Comparison of ENCODE assay signal across 28 cellular contexts in the genomic region with DNA sequence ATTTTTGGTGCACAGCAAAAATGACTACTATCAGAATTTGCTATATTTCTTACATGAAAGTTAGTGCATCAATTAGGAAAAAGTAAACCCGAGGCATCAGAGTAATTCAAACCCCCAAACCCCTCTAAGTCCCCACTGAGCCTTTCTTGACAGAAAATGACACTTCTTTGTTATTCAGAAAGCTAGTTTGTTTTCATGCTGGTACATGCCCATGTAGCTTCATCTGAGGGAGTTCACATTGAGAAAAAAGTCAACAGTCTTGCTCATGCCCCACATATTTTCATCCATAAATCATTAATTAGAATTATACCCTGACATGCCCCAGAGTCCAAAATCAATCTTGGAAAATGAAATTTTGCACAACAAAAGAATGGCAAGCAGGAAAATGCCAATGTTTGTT. TPM values are rescaled to one million over a fixed set of nuclear protein-coding genes. Genes with fewer than 3 reads are reported as not detected.
DNase-seq lines count a peak whose midpoint lies in the region; ATAC-seq and TF ChIP-seq lines count a peak whose summit lies in the region.
"Had no signal": no experiment of that assay in that cellular context is flagged by ENCODE, and none has a peak within 500 bp of the region (broad histone marks: within the 10 kb centered on the region; RNA-seq: fewer than 3 reads in every experiment).

No MANE protein-coding gene starts in this region.

- intact Hi-C loops in Caco-2 (cut with micrococcal nuclease; ENCODE audit: unreplicated experiment) (no loop called here), thyroid gland (cut with DNase I) (no loop called here)

- DNase-seq in Caco-2 = no peak
- peak; percentile 0 for DNase-seq in H7
- DNase-seq in RWPE2 (ENCODE audit: low spot score) = no peak
- DNase-seq in epithelial cell of prostate (ENCODE audit: low read depth, low spot score) = peak; percentile 77
- DNase-seq in thyroid gland = no peak
- DNase-seq in activated naive CD4-positive, alpha-beta T cell treated with anti-CD3 and anti-CD28 coated beads, Interleukin-2, amount 50 U/mL, for 72 hours (ENCODE audit: low spot score in 2 of 2) = no peak
- DNase-seq: AML-193; CD4-positive, alpha-beta T cell; DMS79; EL; Kasumi-1; NCI-H1092 treated with DMSO at 0.1 percent for 48 hours; NCI-H1436; NCI-H187; NCI-H2081 treated with DMSO at 0.1 percent for 48 hours; NCI-H446; NCI-H524 treated with DMSO at 0.1 percent for 48 hours; NCI-H82; SIG-M5 had no signal

- no peak overlapping the region for H3K4me3 Mint-ChIP-seq in Caco-2 (ENCODE audit: unreplicated experiment)
- H3K4me3 Mint-ChIP-seq: CD4-positive, alpha-beta T cell had no signal

- no peak for TF ChIP-seq POLR2A in thyroid gland (IDR thresholded peaks at IDR 0.05)

- H3K9me3 ChIP-seq in Caco-2 (peaks cover 15% of the 10 kb centered on the region), RWPE2 (ENCODE audit: severe bottlenecking) (no peaks in the 10 kb centered on the region), thyroid gland (no peaks in the 10 kb centered on the region)

- peaks cover 30% of the 10 kb centered on the region for H3K4me1 Mint-ChIP-seq in Caco-2 (ENCODE audit: low read depth, unreplicated experiment)

- H3K9me3 Mint-ChIP-seq in Caco-2 (ENCODE audit: unreplicated experiment) = peaks cover 45% of the 10 kb centered on the region
- peaks cover 6% of the 10 kb centered on the region in 2 donors for H3K9me3 Mint-ChIP-seq in activated naive CD4-positive, alpha-beta T cell treated with anti-CD3 and anti-CD28 coated beads, Interleukin-2, amount 50 U/mL, for 72 hours

- peak overlapping the region; percentile 95 for H3K27ac ChIP-seq in RWPE2 (ENCODE audit: poor library complexity, severe bottlenecking)
- H3K27ac ChIP-seq in epithelial cell of prostate = peak overlapping the region; percentile 94
- H3K27ac ChIP-seq in thyroid gland = no peak overlapping the region
- H3K27ac ChIP-seq: BLaER1 treated with 17β-estradiol and CSF1 and Interleukin-3, amounts not matched to agents 10 nM and 100 nM; SK-N-MC had no signal

- H3K4me1 ChIP-seq in Caco-2 (peaks cover 50% of the 10 kb centered on the region), RWPE2 (ENCODE audit: insufficient read depth, poor library complexity, severe bottlenecking) (peaks cover 40% of the 10 kb centered on the region), thyroid gland (no peaks in the 10 kb centered on the region)
- H3K4me1 ChIP-seq: BLaER1 treated with 17β-estradiol and CSF1 and Interleukin-3, amounts not matched to agents 10 nM and 100 nM had no signal

- H3K27me3 ChIP-seq in Caco-2 (replicated peaks; ENCODE audit: control insufficient read depth, insufficient read depth, low read length) (no peaks in the 10 kb centered on the region), H7 (ENCODE audit: control insufficient read depth, insufficient read depth, low read length) (no peaks in the 10 kb centered on the region), RWPE2 (ENCODE audit: insufficient read depth, poor library complexity, severe bottlenecking) (no peaks in the 10 kb centered on the region), thyroid gland (no peaks in the 10 kb centered on the region)
- H3K27me3 ChIP-seq: BLaER1 treated with 17β-estradiol and CSF1 and Interleukin-3, amounts not matched to agents 10 nM and 100 nM had no signal

- no peaks in the 10 kb centered on the region for H3K27me3 Mint-ChIP-seq in Caco-2 (ENCODE audit: insufficient read depth, unreplicated experiment)
- H3K27me3 Mint-ChIP-seq: CD4-positive, alpha-beta T cell had no signal

- ATAC-seq in RWPE2 (ENCODE audit: low read depth) = peak; percentile 57; the same call in 2 of the 3 replicates
- ATAC-seq in GM21423 (IDR thresholded peaks at IDR 0.05; ENCODE audit: unreplicated experiment) = no peak
- no peak for ATAC-seq in esophagus mucosa
- ATAC-seq in activated naive CD4-positive, alpha-beta T cell treated with anti-CD3 and anti-CD28 coated beads, Interleukin-2, amount 50 U/mL, for 72 hours = no peak
- ATAC-seq: K562, Panc1 had no signal

- no peaks in the 10 kb centered on the region for H3K36me3 ChIP-seq in Caco-2 (ENCODE audit: control insufficient read depth, insufficient read depth, low read length)
- no peaks in the 10 kb centered on the region for H3K36me3 ChIP-seq in H7 (replicated peaks; ENCODE audit: control insufficient read depth, insufficient read depth, low read length)
- H3K36me3 ChIP-seq in RWPE2 (ENCODE audit: low read depth) = no peaks in the 10 kb centered on the region
- H3K36me3 ChIP-seq in thyroid gland = no peaks in the 10 kb centered on the region

- 82 to 87% methylated on average over 1 of the region's 1 CpG for WGBS in thyroid gland, 2 donors

- CTCF ChIA-PET in Caco-2 (lab: Charles Lee) = no interaction called here

- peaks cover 5% of the 10 kb centered on the region for H3K36me3 Mint-ChIP-seq in Caco-2 (ENCODE audit: insufficient read depth, unreplicated experiment)
- no peaks in the 10 kb centered on the region for H3K36me3 Mint-ChIP-seq in activated naive CD4-positive, alpha-beta T cell treated with anti-CD3 and anti-CD28 coated beads, Interleukin-2, amount 50 U/mL, for 72 hours

- H3K4me3 ChIP-seq in Caco-2 (ENCODE audit: low read depth, low read length) (no peak overlapping the region), H7 (ENCODE audit: insufficient read depth, low read depth, low read length) (no peak overlapping the region), RWPE2 (ENCODE audit: severe bottlenecking) (no peak overlapping the region), thyroid gland (replicated peaks in 1 of 3) (no peak overlapping the region)
- H3K4me3 ChIP-seq: BLaER1 treated with 17β-estradiol and CSF1 and Interleukin-3, amounts not matched to agents 10 nM and 100 nM; K562; SK-N-MC had no signal

- TF ChIP-seq CTCF in Caco-2 (IDR thresholded peaks at IDR 0.05; ENCODE audit: insufficient read depth in 1 of 2, low read depth in 1 of 2, low read length in 1 of 2, severe bottlenecking in 1 of 2, unreplicated experiment in 1 of 2) (no peak), RWPE2 (IDR thresholded peaks at IDR 0.05; ENCODE audit: poor library complexity, severe bottlenecking) (no peak), thyroid gland (IDR thresholded peaks at IDR 0.05) (no peak)

- no TSS peak for BruUV-seq in Caco-2 (replicated peaks; lab: Mats Ljungman, UMichigan)

- peak overlapping the region; percentile 92 for H3K27ac Mint-ChIP-seq in Caco-2 (ENCODE audit: unreplicated experiment)
- H3K27ac Mint-ChIP-seq in activated naive CD4-positive, alpha-beta T cell treated with anti-CD3 and anti-CD28 coated beads, Interleukin-2, amount 50 U/mL, for 72 hours = no peak overlapping the region
- H3K27ac Mint-ChIP-seq: CD4-positive, alpha-beta T cell had no signal

- POLR2A ChIA-PET in Caco-2 (lab: Charles Lee) = no interaction called here

RNA-seq across cellular contexts. Expression of a gene that starts 39.9 kb away (rescaled TPM):
- total RNA-seq in Caco-2 (2022) (not detected in 2 replicates), esophagus mucosa (not detected), thyroid gland (not detected)
- total RNA-seq in H7 (2014; rRNA removed; shearing (Covaris generic)) = not detected in 2 replicates
- total RNA-seq in activated naive CD4-positive, alpha-beta T cell treated with anti-CD3 and anti-CD28 coated beads, Interleukin-2, amount 50 U/mL, for 72 hours = not detected
- total RNA-seq: CD4-positive, alpha-beta T cell; HT1080; K562; M059J; OCI-LY7 had no signal

Comparison
In these comparisons a context has a peak if more than half of its experiments do, and no peak if none do; other contexts are left out.
1. DNase-seq: peak in H7 (single experiment) and epithelial cell of prostate (single experiment); none in Caco-2 (0 of 2), RWPE2 (single experiment), thyroid gland (0 of 2) and activated naive CD4-positive, alpha-beta T cell treated with anti-CD3 and anti-CD28 coated beads, Interleukin-2, amount 50 U/mL, for 72 hours (0 of 2).
2. H3K27ac ChIP-seq: peak in RWPE2 (single experiment) and epithelial cell of prostate (single experiment); none in thyroid gland (0 of 3).